ENCODE assay signal across 8 cellular contexts in the genomic region with DNA sequence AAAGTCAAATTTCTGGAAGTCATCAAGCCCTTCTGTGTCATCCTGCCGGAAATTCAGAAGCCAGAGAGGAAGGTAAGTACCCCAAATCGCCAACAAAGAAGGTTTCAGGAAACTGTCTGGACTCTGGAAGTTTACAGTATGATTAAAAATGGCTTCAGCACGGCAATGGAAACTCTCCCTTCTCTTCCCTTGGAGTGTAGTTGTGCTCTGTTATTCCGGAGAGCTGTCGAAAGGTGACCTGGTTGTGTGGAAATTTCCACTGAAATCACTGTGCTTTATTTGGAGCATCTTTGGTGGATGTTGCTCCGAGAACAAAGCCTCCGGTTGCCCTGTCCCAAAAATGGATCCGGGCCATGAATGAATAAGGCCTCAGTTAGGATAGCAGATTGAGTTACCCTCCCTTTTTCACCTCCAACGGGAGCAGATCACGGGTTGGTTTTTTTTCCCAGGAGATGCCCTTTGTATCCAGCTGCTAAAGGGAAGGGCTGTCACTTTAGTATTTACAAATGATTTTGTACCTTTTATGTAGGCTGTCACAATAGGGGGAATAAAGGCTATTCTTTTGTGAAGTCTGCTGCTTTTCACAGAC. TPM values are rescaled to one million over a fixed set of nuclear protein-coding genes. Genes with fewer than 3 reads are reported as not detected.
A peak's percentile ranks its signal among the peaks of the same experiment; 100 is the strongest.
DNase-seq lines count a peak whose midpoint lies in the region; ATAC-seq and TF ChIP-seq lines count a peak whose summit lies in the region.

No MANE protein-coding gene starts in this region.

- WGBS in prostate gland, result under 1% methylated on average over 10 of the region's 10 CpGs

- intact Hi-C loops in prostate gland (cut with DNase I), result loop anchor here (10.0 kb wide), 1 partner anchor 378 kb away; the partner anchor contains the start of gene ABTB1

- no peaks in the 10 kb centered on the region for H3K27me3 ChIP-seq in prostate gland (replicated peaks; ENCODE audit: insufficient read depth)

- TF ChIP-seq CTCF in fibroblast of villous mesenchyme (IDR thresholded peaks at IDR 0.05; ENCODE audit: insufficient read depth, low read depth, low read length) (no peak), prostate gland (IDR thresholded peaks at IDR 0.05) (no peak)

- no peak for ATAC-seq in HG03439 (IDR thresholded peaks at IDR 0.05; ENCODE audit: unreplicated experiment)

- H3K4me1 ChIP-seq in prostate gland (replicated peaks), result peaks cover 6% of the 10 kb centered on the region

- no peaks in the 10 kb centered on the region for H3K9me3 ChIP-seq in prostate gland

- DNase-seq in NCI-H748 (lab: John Stamatoyannopoulos, UW; ENCODE audit: unreplicated experiment) (peak; percentile 8), NCI-H748 treated with DMSO at 0.1 percent for 48 hours (lab: John Stamatoyannopoulos, UW) (no peak), SW480 (ENCODE audit: low spot score) (peak; percentile 14), fibroblast of villous mesenchyme (ENCODE audit: low read depth) (peak; percentile 34), prostate gland (ENCODE audit: low spot score) (no peak), NCI-H1105 treated with DMSO at 0.1 percent for 48 hours (lab: John Stamatoyannopoulos, UW) (no peak)
- no peak for DNase-seq in effector CD8-positive, alpha-beta T cell (lab: John Stamatoyannopoulos, UW)

- peak overlapping the region; percentile 98 for H3K4me3 ChIP-seq in fibroblast of villous mesenchyme (ENCODE audit: low read depth, low read length)
- H3K4me3 ChIP-seq in prostate gland, result peak overlapping the region; percentile 89 to 92

- H3K36me3 ChIP-seq in prostate gland, result no peaks in the 10 kb centered on the region

- H3K27ac ChIP-seq in prostate gland, result peak overlapping the region; percentile 82 to 85

- no peak for TF ChIP-seq POLR2A in prostate gland (IDR thresholded peaks at IDR 0.05)

RNA-seq across cellular contexts. Expression of gene SEC61A1, which starts 0.7 kb away (rescaled TPM):
- total RNA-seq in fibroblast of villous mesenchyme (298 and 383 TPM in 2 replicates), prostate gland (100 to 1,000 TPM; 166 to 195 TPM)

Comparison
In these comparisons a context has a peak if more than half of its experiments do, and no peak if none do; other contexts are left out.
1. DNase-seq: peak in NCI-H748 (single experiment), SW480 (single experiment) and fibroblast of villous mesenchyme (single experiment); none in NCI-H748 treated with DMSO at 0.1 percent for 48 hours (single experiment), prostate gland (single experiment), NCI-H1105 treated with DMSO at 0.1 percent for 48 hours (single experiment) and effector CD8-positive, alpha-beta T cell (single experiment).